In the genomic region with DNA sequence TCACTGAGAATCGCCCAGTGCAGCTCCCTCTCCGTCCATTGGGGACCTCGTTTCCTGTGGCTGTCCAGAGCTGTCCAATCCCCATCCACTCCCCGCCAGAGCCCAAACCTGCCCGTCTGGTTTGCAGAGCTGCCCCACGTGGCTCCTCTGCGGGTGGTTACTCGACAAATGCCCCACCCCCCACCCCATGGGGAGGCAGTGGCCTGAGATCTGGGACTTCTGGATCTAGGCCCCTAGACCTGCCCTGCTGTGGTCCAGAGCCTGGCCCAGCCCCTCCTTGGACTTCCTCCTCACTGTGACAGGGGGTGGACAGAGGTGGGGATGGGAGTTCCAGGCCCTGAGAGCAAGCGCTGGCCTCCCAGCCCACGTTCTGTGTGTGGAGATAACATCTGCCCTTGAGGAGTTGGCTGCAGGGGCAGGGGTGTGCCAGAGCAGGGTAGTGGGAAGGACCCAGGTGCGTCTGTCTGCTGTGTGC, we compare ENCODE assay signal across 1 cellular context.
TF ChIP-seq lines count a peak whose summit lies in the region.

No MANE protein-coding gene starts in this region.

TF ChIP-seq in HepG2, 621 proteins besides CTCF, POLR2A, EP300 and RAD21:
- TF ChIP-seq, protein P1, sequence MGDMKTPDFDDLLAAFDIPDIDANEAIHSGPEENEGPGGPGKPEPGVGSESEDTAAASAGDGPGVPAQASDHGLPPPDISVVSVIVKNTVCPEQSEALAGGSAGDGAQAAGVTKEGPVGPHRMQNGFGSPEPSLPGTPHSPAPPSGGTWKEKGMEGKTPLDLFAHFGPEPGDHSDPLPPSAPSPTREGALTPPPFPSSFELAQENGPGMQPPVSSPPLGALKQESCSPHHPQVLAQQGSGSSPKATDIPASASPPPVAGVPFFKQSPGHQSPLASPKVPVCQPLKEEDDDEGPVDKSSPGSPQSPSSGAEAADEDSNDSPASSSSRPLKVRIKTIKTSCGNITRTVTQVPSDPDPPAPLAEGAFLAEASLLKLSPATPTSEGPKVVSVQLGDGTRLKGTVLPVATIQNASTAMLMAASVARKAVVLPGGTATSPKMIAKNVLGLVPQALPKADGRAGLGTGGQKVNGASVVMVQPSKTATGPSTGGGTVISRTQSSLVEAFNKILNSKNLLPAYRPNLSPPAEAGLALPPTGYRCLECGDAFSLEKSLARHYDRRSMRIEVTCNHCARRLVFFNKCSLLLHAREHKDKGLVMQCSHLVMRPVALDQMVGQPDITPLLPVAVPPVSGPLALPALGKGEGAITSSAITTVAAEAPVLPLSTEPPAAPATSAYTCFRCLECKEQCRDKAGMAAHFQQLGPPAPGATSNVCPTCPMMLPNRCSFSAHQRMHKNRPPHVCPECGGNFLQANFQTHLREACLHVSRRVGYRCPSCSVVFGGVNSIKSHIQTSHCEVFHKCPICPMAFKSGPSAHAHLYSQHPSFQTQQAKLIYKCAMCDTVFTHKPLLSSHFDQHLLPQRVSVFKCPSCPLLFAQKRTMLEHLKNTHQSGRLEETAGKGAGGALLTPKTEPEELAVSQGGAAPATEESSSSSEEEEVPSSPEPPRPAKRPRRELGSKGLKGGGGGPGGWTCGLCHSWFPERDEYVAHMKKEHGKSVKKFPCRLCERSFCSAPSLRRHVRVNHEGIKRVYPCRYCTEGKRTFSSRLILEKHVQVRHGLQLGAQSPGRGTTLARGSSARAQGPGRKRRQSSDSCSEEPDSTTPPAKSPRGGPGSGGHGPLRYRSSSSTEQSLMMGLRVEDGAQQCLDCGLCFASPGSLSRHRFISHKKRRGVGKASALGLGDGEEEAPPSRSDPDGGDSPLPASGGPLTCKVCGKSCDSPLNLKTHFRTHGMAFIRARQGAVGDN (CRISPR knock-in tag; IDR thresholded peaks at IDR 0.05), result peak; percentile 31
- TF ChIP-seq, protein P2, sequence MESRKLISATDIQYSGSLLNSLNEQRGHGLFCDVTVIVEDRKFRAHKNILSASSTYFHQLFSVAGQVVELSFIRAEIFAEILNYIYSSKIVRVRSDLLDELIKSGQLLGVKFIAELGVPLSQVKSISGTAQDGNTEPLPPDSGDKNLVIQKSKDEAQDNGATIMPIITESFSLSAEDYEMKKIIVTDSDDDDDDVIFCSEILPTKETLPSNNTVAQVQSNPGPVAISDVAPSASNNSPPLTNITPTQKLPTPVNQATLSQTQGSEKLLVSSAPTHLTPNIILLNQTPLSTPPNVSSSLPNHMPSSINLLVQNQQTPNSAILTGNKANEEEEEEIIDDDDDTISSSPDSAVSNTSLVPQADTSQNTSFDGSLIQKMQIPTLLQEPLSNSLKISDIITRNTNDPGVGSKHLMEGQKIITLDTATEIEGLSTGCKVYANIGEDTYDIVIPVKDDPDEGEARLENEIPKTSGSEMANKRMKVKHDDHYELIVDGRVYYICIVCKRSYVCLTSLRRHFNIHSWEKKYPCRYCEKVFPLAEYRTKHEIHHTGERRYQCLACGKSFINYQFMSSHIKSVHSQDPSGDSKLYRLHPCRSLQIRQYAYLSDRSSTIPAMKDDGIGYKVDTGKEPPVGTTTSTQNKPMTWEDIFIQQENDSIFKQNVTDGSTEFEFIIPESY (CRISPR knock-in tag; IDR thresholded peaks at IDR 0.05), result peak; percentile 20; the same call in 1 of the 2 replicates
- no peak for TF ChIP-seq ZNF703 (CRISPR knock-in tag; IDR thresholded peaks at IDR 0.05; ENCODE audit: borderline replicate concordance)
